20 cellular contexts compared by ENCODE assay signal in the genomic region with DNA sequence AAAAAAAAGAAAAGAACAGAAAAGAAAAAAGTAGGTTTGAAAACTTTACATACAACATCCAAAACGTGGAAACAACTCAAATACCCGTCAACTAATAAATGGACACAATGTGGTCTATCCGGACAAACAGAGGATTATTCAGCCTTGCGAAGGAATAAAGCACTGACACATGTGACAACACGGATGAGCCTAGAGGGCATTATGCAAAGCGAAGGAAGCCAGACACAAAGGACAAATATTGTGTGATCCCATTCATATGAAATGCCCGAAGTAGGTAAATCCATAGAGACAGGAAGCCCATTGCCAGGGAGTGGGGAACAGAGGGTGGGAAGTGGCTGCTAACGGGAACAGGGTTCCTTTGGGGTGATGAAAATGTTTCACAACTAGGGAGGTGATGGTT. TPM values are rescaled to one million over a fixed set of nuclear protein-coding genes. Genes with fewer than 3 reads are reported as not detected.
DNase-seq lines count a peak whose midpoint lies in the region; ATAC-seq and TF ChIP-seq lines count a peak whose summit lies in the region.
"Had no signal": no experiment of that assay in that cellular context is flagged by ENCODE, and none has a peak within 500 bp of the region (broad histone marks: within the 10 kb centered on the region; RNA-seq: fewer than 3 reads in every experiment).

No MANE protein-coding gene starts in this region.

- H3K4me1 ChIP-seq in HAP-1 (peaks cover 10% of the 10 kb centered on the region), ovary (ENCODE audit: insufficient read depth) (peaks cover 2% of the 10 kb centered on the region), neuronal stem cell (ENCODE audit: control insufficient read depth in 2 of 2, insufficient read depth in 1 of 2, low read depth in 1 of 2, low read length in 2 of 2) (no peaks in the 10 kb centered on the region)
- H3K4me1 ChIP-seq: Caco-2 had no signal

- DNase-seq in HAP-1 (ENCODE audit: low spot score in 2 of 2) (peak; percentile 73 to 86), NCI-H526 (lab: John Stamatoyannopoulos, UW) (peak; percentile 68 to 70), coronary artery (ENCODE audit: low spot score) (peak; percentile 4), foreskin melanocyte (peak; percentile 93), ovary (no peak), mucosa of gallbladder (ENCODE audit: low spot score) (no peak), neuronal stem cell (ENCODE audit: low spot score) (no peak)
- DNase-seq: C1 segment of cervical spinal cord; Caco-2; CD4-positive, alpha-beta memory T cell; DMS153; DND-41; H9; HFFc6 had no signal

- TF ChIP-seq EP300 in ovary (IDR thresholded peaks at IDR 0.05) = no peak

- 86 to 89% (median 88%) methylated on average over 8 of the region's 8 CpGs for WGBS in ovary, 3 donors
- no CpG with 5 or more reads among the region's 8 CpGs for WGBS in neuronal stem cell (ENCODE audit: extremely low coverage in 2 of 2, insufficient read length in 2 of 2, insufficient replicate concordance in 1 of 2), 2 donors

- H3K14ac ChIP-seq in neuronal stem cell (ENCODE audit: low read length) = no peak overlapping the region

- H2BK120ac ChIP-seq in neuronal stem cell (ENCODE audit: low read depth, low read length) = no peak overlapping the region

- no peak overlapping the region for H3K4me3 ChIP-seq in HAP-1
- H3K4me3 ChIP-seq in coronary artery = no peak overlapping the region
- H3K4me3 ChIP-seq in ovary = no peak overlapping the region
- H3K4me3 ChIP-seq in neuronal stem cell (ENCODE audit: low read length in 2 of 2) = no peak overlapping the region
- H3K4me3 ChIP-seq: GM23338 had no signal

- H3K27me3 ChIP-seq in HAP-1 (ENCODE audit: low read depth) (no peaks in the 10 kb centered on the region), ovary (no peaks in the 10 kb centered on the region), neuronal stem cell (ENCODE audit: control insufficient read depth in 3 of 3, insufficient read depth in 3 of 3, low read depth in 1 of 3, low read length in 3 of 3) (peaks cover 0 to 4% (median 0%) of the 10 kb centered on the region in 3 experiments)

- H3K79me1 ChIP-seq in neuronal stem cell (ENCODE audit: low read depth, low read length) = no peaks in the 10 kb centered on the region

- no peak for TF ChIP-seq POLR2A in ovary (IDR thresholded peaks at IDR 0.05)

- H3K23ac ChIP-seq in neuronal stem cell (ENCODE audit: low read depth, low read length, poor library complexity) = no peak overlapping the region

- ATAC-seq in GM21786 (IDR thresholded peaks at IDR 0.05; ENCODE audit: unreplicated experiment) = no peak
- ATAC-seq: GM23338 had no signal

- H3K4ac ChIP-seq in neuronal stem cell (ENCODE audit: low read length) = no peak overlapping the region

- no peaks in the 10 kb centered on the region for H3K36me3 ChIP-seq in HAP-1 (replicated peaks)
- no peaks in the 10 kb centered on the region for H3K36me3 ChIP-seq in ovary
- H3K36me3 ChIP-seq in neuronal stem cell (replicated peaks in 1 of 2; ENCODE audit: control insufficient read depth in 2 of 2, insufficient read depth in 2 of 2, low read length in 2 of 2) = no peaks in the 10 kb centered on the region

- H3K9ac ChIP-seq in neuronal stem cell (ENCODE audit: low read depth, low read length, poor library complexity) = no peak overlapping the region

- intact Hi-C loops in ovary (cut with DNase I) = no loop called here

- H2BK15ac ChIP-seq in neuronal stem cell (ENCODE audit: low read length) = no peak overlapping the region

- no peak overlapping the region for H2BK5ac ChIP-seq in neuronal stem cell (ENCODE audit: low read length)

- H4K91ac ChIP-seq in neuronal stem cell (ENCODE audit: low read depth, low read length, poor library complexity) = no peak overlapping the region

- H4K8ac ChIP-seq in neuronal stem cell (ENCODE audit: low read depth, low read length) = no peak overlapping the region

- in situ Hi-C loops in HAP-1 (cut with MboI; ENCODE audit: low sequenced_read_pairs) = no loop called here

- H3K4me2 ChIP-seq in neuronal stem cell (ENCODE audit: insufficient read depth, low read length, poor library complexity, severe bottlenecking) = no peak overlapping the region
- H3K4me2 ChIP-seq: GM23338 had no signal

- no peak overlapping the region for H2BK12ac ChIP-seq in neuronal stem cell (ENCODE audit: low read length)

- no peak overlapping the region for H3K18ac ChIP-seq in neuronal stem cell (ENCODE audit: low read length)

- TF ChIP-seq CTCF in coronary artery (IDR thresholded peaks at IDR 0.05) = no peak
- no peak for TF ChIP-seq CTCF in ovary (IDR thresholded peaks at IDR 0.05)

- H3K27ac ChIP-seq in coronary artery (no peak overlapping the region), ovary (no peak overlapping the region), neuronal stem cell (replicated peaks; ENCODE audit: low read length) (no peak overlapping the region)

- H2AFZ ChIP-seq in neuronal stem cell (ENCODE audit: low read length) = no peak overlapping the region
- H2AFZ ChIP-seq: GM23338 had no signal

- H3K9me3 ChIP-seq in HAP-1 = no peaks in the 10 kb centered on the region
- H3K9me3 ChIP-seq in ovary = no peaks in the 10 kb centered on the region
- no peaks in the 10 kb centered on the region for H3K9me3 ChIP-seq in neuronal stem cell (replicated peaks in 1 of 2; ENCODE audit: control insufficient read depth in 2 of 2, insufficient read depth in 1 of 2, low read depth in 1 of 2, low read length in 2 of 2)
- H3K9me3 ChIP-seq: Caco-2 had no signal

- H2AK5ac ChIP-seq in neuronal stem cell (ENCODE audit: low read depth, low read length) = no peak overlapping the region

RNA-seq across cellular contexts. Expression of a gene that starts 11.8 kb away (rescaled TPM):
- total RNA-seq in ovary (not detected), mucosa of gallbladder (not detected)
- not detected for polyA plus RNA-seq in ovary
- polyA plus RNA-seq in neuronal stem cell (2013, experiment 1 of 2) = not detected
- polyA plus RNA-seq in neuronal stem cell (2013, experiment 2 of 2) = not detected
- total RNA-seq: A172; A673; Caco-2; CD4-positive, alpha-beta memory T cell; GM23338; H9; HFFc6 had no signal
- polyA plus RNA-seq: BJ; CD4-positive, alpha-beta memory T cell; GM23338 had no signal

RNA-seq across cellular contexts. Expression of a gene that starts 29.8 kb away (rescaled TPM):
- total RNA-seq in ovary (10 to 100 TPM in 5 of 7 donors, 1 to 10 TPM in 2; 2.6 to 30.6 (median 12.4) TPM), mucosa of gallbladder (0.86 TPM)
- 10 to 100 TPM in 1 of 2 donors, 1 to 10 TPM in 1; 7.2 to 26.6 TPM for polyA plus RNA-seq in ovary
- 1.1 TPM for polyA plus RNA-seq in neuronal stem cell (2013, experiment 1 of 2)
- 1.0 TPM for polyA plus RNA-seq in neuronal stem cell (2013, experiment 2 of 2)
- total RNA-seq: A172, Caco-2, H4, HFFc6 had no signal

Comparison
In these comparisons a context has a peak if more than half of its experiments do, and no peak if none do; other contexts are left out.
1. DNase-seq: peak in HAP-1 (2 of 2), NCI-H526 (2 of 2), coronary artery (single experiment) and foreskin melanocyte (single experiment); none in ovary (0 of 5), mucosa of gallbladder (single experiment) and neuronal stem cell (single experiment).